In the genomic region with DNA sequence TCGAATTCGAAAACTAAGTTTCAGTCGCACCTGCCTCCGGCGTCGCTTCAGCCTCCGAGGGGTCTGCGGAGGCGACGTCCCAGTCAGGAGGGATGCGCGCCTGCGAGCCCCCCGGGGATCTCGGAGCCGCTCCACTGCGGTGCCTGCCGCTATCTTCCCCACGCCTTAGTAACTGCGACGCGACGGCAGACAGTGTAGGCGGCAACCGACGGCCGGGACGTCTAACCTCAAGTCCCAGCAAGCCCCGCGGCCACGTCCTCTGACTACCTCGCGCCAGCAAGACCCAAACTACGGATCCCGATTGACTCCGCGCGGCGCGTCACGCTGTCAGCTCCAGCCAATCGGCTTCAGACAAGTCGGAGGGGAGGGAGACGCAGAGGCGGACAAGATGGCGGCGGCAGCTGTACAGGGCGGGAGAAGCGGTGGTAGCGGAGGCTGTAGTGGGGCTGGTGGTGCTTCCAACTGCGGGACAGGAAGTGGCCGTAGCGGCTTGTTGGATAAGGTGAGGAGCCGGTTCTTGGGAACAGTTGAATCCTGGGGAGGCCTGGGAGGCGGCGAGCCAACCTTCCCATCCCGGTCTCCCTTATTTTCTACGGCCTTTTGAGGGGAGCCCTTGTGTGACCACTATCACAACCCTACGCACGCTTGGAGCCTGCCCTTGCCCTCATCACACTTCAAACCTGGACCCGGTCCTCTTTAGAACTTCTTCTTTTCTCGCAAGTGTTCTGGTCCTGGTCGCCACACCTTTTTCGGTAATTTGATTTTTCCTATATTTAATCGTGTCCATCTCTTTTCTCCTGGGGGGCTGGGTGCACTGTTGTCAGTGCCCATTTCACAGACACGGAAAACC, we compare ENCODE assay signal across 1 cellular context.
A peak's percentile ranks its signal among the peaks of the same experiment; 100 is the strongest.
TF ChIP-seq lines count a peak whose summit lies in the region.

A gene (plus strand): TSS at position 369 of the 850 bp plus-strand sequence. CDS start 20 bp downstream, at position 389.
A gene with protein sequence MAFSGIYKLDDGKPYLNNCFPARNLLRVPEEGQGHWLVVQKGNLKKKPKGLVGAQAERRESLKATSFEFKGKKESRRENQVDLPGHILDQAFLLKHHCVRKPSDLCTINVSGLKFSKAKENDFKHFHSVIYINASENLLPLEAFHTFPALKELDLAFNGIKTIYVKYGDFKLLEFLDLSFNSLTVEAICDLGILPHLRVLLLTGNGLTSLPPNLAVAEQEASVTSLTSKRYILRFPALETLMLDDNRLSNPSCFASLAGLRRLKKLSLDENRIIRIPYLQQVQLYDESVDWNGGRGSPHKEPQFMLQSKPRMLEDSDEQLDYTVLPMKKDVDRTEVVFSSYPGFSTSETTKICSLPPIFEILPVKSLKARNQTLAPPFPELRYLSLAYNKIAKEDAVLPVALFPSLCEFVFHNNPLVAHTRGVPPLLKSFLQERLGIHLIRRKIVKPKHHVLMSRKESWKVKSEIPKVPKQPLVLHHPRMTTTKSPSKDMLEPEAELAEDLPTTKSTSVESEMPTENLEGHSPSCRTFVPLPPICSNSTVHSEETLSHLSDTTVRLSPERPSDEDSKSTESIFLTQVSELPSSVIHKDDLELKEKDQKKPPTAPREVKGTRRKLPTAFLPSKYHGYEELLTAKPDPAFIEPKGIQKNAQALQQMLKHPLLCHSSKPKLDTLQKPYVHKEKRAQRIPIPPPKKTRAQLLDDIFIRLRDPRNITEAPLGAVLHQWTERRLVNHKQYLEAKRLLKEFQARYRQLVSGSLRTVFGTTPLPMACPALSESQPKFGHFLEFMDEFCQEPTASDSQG (minus strand): TSS at position 194 of the 850 bp plus-strand sequence. CDS start 8,213 bp downstream, outside the sequence.

TF ChIP-seq in K562, 482 proteins besides CTCF, POLR2A, EP300 and RAD21 (continued from another document and continues in another):
- TF ChIP-seq, protein P1, sequence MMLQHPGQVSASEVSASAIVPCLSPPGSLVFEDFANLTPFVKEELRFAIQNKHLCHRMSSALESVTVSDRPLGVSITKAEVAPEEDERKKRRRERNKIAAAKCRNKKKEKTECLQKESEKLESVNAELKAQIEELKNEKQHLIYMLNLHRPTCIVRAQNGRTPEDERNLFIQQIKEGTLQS (IDR thresholded peaks at IDR 0.05) = no peak
- TF ChIP-seq, protein P1 (CRISPR knock-in tag; conservative IDR thresholded peaks at IDR 0.05) = no peak; the same call in 1 of the 2 replicates
- TF ChIP-seq, protein P2, sequence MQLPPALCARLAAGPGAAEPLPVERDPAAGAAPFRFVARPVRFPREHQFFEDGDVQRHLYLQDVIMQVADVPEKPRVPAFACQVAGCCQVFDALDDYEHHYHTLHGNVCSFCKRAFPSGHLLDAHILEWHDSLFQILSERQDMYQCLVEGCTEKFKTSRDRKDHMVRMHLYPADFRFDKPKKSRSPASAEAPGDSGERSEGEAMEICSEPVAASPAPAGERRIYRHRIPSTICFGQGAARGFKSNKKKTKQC (CRISPR knock-in tag; IDR thresholded peaks at IDR 0.05) = peak; percentile 88
- TF ChIP-seq MTA3 (IDR thresholded peaks at IDR 0.05; ENCODE audit: borderline replicate concordance) = peak; percentile 92
- no peak for TF ChIP-seq RBM17 (IDR thresholded peaks at IDR 0.05; ENCODE audit: borderline replicate concordance, low read depth, low read length)
- 0 out of 2 replicates have a peak, but pooled peaks have one; percentile 23 for TF ChIP-seq KLF13 (tag; IDR thresholded peaks at IDR 0.05; ENCODE audit: borderline replicate concordance, low read depth)
- TF ChIP-seq NR2C1 (IDR thresholded peaks at IDR 0.05) = no peak
- TF ChIP-seq NR2C1 (tag; IDR thresholded peaks at IDR 0.05) = peak; percentile 56; the same call in 1 of the 2 replicates
- TF ChIP-seq TARDBP (IDR thresholded peaks at IDR 0.05) = peak; percentile 33; the same call in 1 of the 2 replicates
- no peak for TF ChIP-seq CBX1 (IDR thresholded peaks at IDR 0.05; ENCODE audit: low read depth)
- peak; percentile 83 for TF ChIP-seq POLR2H (tag; IDR thresholded peaks at IDR 0.05; ENCODE audit: low read depth)
- no peak; the same call in 1 of the 2 replicates for TF ChIP-seq MYNN (IDR thresholded peaks at IDR 0.05)
- no peak for TF ChIP-seq MYNN (CRISPR knock-in tag; IDR thresholded peaks at IDR 0.05)
- peak; percentile 95 for TF ChIP-seq TAF9B (IDR thresholded peaks at IDR 0.05; ENCODE audit: partially characterized antibody)
- TF ChIP-seq, protein P3, sequence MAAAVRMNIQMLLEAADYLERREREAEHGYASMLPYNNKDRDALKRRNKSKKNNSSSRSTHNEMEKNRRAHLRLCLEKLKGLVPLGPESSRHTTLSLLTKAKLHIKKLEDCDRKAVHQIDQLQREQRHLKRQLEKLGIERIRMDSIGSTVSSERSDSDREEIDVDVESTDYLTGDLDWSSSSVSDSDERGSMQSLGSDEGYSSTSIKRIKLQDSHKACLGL (CRISPR knock-in tag; IDR thresholded peaks at IDR 0.05; ENCODE audit: borderline replicate concordance, poor library complexity, severe bottlenecking) = no peak
- TF ChIP-seq, protein P4, sequence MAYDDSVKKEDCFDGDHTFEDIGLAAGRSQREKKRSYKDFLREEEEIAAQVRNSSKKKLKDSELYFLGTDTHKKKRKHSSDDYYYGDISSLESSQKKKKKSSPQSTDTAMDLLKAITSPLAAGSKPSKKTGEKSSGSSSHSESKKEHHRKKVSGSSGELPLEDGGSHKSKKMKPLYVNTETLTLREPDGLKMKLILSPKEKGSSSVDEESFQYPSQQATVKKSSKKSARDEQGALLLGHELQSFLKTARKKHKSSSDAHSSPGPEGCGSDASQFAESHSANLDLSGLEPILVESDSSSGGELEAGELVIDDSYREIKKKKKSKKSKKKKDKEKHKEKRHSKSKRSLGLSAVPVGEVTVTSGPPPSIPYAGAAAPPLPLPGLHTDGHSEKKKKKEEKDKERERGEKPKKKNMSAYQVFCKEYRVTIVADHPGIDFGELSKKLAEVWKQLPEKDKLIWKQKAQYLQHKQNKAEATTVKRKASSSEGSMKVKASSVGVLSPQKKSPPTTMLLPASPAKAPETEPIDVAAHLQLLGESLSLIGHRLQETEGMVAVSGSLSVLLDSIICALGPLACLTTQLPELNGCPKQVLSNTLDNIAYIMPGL (CRISPR knock-in tag; IDR thresholded peaks at IDR 0.05) = peak; percentile 31; the same call in 1 of the 2 replicates
- TF ChIP-seq POU5F1 (IDR thresholded peaks at IDR 0.05; ENCODE audit: borderline replicate concordance, low read depth, low read length, partially characterized antibody) = no peak
- TF ChIP-seq DIDO1 (tag; IDR thresholded peaks at IDR 0.05; ENCODE audit: low read depth) = 0 out of 2 replicates have a peak, but pooled peaks have one; percentile 25
- TF ChIP-seq TBP (optimal IDR thresholded peaks at IDR 0.05; ENCODE audit: low read depth, low read length) = peak; percentile 73
- peak; percentile 49 for TF ChIP-seq MEIS2 (IDR thresholded peaks at IDR 0.05; ENCODE audit: partially characterized antibody)
- TF ChIP-seq, protein P5, sequence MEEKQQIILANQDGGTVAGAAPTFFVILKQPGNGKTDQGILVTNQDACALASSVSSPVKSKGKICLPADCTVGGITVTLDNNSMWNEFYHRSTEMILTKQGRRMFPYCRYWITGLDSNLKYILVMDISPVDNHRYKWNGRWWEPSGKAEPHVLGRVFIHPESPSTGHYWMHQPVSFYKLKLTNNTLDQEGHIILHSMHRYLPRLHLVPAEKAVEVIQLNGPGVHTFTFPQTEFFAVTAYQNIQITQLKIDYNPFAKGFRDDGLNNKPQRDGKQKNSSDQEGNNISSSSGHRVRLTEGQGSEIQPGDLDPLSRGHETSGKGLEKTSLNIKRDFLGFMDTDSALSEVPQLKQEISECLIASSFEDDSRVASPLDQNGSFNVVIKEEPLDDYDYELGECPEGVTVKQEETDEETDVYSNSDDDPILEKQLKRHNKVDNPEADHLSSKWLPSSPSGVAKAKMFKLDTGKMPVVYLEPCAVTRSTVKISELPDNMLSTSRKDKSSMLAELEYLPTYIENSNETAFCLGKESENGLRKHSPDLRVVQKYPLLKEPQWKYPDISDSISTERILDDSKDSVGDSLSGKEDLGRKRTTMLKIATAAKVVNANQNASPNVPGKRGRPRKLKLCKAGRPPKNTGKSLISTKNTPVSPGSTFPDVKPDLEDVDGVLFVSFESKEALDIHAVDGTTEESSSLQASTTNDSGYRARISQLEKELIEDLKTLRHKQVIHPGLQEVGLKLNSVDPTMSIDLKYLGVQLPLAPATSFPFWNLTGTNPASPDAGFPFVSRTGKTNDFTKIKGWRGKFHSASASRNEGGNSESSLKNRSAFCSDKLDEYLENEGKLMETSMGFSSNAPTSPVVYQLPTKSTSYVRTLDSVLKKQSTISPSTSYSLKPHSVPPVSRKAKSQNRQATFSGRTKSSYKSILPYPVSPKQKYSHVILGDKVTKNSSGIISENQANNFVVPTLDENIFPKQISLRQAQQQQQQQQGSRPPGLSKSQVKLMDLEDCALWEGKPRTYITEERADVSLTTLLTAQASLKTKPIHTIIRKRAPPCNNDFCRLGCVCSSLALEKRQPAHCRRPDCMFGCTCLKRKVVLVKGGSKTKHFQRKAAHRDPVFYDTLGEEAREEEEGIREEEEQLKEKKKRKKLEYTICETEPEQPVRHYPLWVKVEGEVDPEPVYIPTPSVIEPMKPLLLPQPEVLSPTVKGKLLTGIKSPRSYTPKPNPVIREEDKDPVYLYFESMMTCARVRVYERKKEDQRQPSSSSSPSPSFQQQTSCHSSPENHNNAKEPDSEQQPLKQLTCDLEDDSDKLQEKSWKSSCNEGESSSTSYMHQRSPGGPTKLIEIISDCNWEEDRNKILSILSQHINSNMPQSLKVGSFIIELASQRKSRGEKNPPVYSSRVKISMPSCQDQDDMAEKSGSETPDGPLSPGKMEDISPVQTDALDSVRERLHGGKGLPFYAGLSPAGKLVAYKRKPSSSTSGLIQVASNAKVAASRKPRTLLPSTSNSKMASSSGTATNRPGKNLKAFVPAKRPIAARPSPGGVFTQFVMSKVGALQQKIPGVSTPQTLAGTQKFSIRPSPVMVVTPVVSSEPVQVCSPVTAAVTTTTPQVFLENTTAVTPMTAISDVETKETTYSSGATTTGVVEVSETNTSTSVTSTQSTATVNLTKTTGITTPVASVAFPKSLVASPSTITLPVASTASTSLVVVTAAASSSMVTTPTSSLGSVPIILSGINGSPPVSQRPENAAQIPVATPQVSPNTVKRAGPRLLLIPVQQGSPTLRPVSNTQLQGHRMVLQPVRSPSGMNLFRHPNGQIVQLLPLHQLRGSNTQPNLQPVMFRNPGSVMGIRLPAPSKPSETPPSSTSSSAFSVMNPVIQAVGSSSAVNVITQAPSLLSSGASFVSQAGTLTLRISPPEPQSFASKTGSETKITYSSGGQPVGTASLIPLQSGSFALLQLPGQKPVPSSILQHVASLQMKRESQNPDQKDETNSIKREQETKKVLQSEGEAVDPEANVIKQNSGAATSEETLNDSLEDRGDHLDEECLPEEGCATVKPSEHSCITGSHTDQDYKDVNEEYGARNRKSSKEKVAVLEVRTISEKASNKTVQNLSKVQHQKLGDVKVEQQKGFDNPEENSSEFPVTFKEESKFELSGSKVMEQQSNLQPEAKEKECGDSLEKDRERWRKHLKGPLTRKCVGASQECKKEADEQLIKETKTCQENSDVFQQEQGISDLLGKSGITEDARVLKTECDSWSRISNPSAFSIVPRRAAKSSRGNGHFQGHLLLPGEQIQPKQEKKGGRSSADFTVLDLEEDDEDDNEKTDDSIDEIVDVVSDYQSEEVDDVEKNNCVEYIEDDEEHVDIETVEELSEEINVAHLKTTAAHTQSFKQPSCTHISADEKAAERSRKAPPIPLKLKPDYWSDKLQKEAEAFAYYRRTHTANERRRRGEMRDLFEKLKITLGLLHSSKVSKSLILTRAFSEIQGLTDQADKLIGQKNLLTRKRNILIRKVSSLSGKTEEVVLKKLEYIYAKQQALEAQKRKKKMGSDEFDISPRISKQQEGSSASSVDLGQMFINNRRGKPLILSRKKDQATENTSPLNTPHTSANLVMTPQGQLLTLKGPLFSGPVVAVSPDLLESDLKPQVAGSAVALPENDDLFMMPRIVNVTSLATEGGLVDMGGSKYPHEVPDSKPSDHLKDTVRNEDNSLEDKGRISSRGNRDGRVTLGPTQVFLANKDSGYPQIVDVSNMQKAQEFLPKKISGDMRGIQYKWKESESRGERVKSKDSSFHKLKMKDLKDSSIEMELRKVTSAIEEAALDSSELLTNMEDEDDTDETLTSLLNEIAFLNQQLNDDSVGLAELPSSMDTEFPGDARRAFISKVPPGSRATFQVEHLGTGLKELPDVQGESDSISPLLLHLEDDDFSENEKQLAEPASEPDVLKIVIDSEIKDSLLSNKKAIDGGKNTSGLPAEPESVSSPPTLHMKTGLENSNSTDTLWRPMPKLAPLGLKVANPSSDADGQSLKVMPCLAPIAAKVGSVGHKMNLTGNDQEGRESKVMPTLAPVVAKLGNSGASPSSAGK (IDR thresholded peaks at IDR 0.05) = peak; percentile 80
- TF ChIP-seq YY1 (IDR thresholded peaks at IDR 0.05; ENCODE audit: borderline replicate concordance in 1 of 3, control insufficient read depth in 1 of 3, extremely low read depth in 1 of 3, insufficient read depth in 3 of 3, insufficient read length in 1 of 3, insufficient replicate concordance in 2 of 3, low read depth in 1 of 3, low read length in 2 of 3) = peak; percentile 88 to 98 (median 97)
- peak; percentile 74 for TF ChIP-seq RB1 (IDR thresholded peaks at IDR 0.05; ENCODE audit: low read depth)
- TF ChIP-seq TAF7 (tag; IDR thresholded peaks at IDR 0.05) = peak; percentile 87
- peak; percentile 85 for TF ChIP-seq MYC (IDR thresholded peaks at IDR 0.05; ENCODE audit: low read depth, low read length)
- no peak for TF ChIP-seq MYC (CRISPR knock-in tag; IDR thresholded peaks at IDR 0.05; ENCODE audit: borderline replicate concordance, low read depth)
- no peak for TF ChIP-seq KLF10 (CRISPR knock-in tag; IDR thresholded peaks at IDR 0.05)
